17 cellular contexts compared by ENCODE assay signal in the genomic region with DNA sequence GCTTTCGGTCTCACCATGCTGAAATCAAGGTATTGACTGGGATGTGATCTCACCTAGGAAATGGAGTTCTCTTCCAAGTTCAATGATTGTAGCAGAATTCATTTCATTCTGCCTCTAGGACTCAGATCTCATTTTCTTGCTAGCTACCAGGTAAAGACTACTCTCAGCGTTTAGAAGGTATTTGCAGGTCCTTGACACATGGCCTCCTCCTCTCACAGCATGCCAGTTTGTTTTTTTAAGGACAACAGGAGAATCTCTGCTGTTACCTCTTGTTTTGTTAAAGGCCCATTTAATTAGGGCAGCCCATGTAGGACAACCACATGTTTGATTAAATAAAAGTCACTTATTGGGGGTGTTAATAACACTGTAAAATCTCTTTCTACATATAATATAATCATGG.
DNase-seq lines count a peak whose midpoint lies in the region; ATAC-seq, FAIRE-seq and TF ChIP-seq lines count a peak whose summit lies in the region.
"Had no signal": no experiment of that assay in that cellular context is flagged by ENCODE, and none has a peak within 500 bp of the region (broad histone marks: within the 10 kb centered on the region; RNA-seq: fewer than 3 reads in every experiment).

No MANE protein-coding gene starts in this region.

- H3K9me3 ChIP-seq in HepG2 (ENCODE audit: low read length) (no peaks in the 10 kb centered on the region), right lobe of liver (no peaks in the 10 kb centered on the region), GM12878 (replicated peaks; ENCODE audit: control insufficient read depth, insufficient read depth, low read length) (no peaks in the 10 kb centered on the region)
- H3K9me3 ChIP-seq: HAP-1 had no signal

- BruUV-seq in HepG2 (replicated peaks; lab: Mats Ljungman, UMichigan) (no TSS peak), GM12878 (replicated peaks; lab: Mats Ljungman, UMichigan) (no TSS peak)

- no peaks in the 10 kb centered on the region; a peak in 1 of 5 replicates for H3K27me3 ChIP-seq in HepG2 (ENCODE audit: control insufficient read depth in 1 of 2, insufficient read depth in 2 of 2, low read length in 2 of 2)
- no peaks in the 10 kb centered on the region for H3K27me3 ChIP-seq in right lobe of liver
- no peaks in the 10 kb centered on the region for H3K27me3 ChIP-seq in GM12878 (replicated peaks in 1 of 2; ENCODE audit: control insufficient read depth in 2 of 2, insufficient read depth in 2 of 2, low read length in 1 of 2)

- DNase-seq in HepG2 (ENCODE audit: low spot score), result no peak
- DNase-seq in right lobe of liver, result no peak
- DNase-seq in GM12878 (ENCODE audit: low read depth, low spot score), result no peak
- DNase-seq in left kidney (ENCODE audit: low read depth, low spot score), result peak; percentile 1
- no peak for DNase-seq in islet precursor cell
- DNase-seq: C1 segment of cervical spinal cord; CD4-positive, CD25-positive, alpha-beta regulatory T cell; CD8-positive, alpha-beta memory T cell; COR-L47; DMS 273 treated with DMSO at 0.1 percent for 48 hours; DMS53; DND-41; EL had no signal

- no peak for FAIRE-seq in HepG2 (lab: Jason Lieb, UNC)
- peak; percentile 27 for FAIRE-seq in GM12878 (lab: Jason Lieb, UNC)
- FAIRE-seq: GM12891 had no signal

- H3K27ac ChIP-seq in HepG2 (ENCODE audit: extremely low read length, insufficient read depth, low read length) (no peak overlapping the region), right lobe of liver (no peak overlapping the region), GM12878 (ENCODE audit: control insufficient read depth, insufficient read depth) (no peak overlapping the region)

- H3K4me3 ChIP-seq in HepG2 (replicated peaks in 1 of 3; ENCODE audit: insufficient read depth in 1 of 3, low read depth in 2 of 3, low read length in 3 of 3), result no peak overlapping the region
- no peak overlapping the region for H3K4me3 ChIP-seq in right lobe of liver
- no peak overlapping the region for H3K4me3 ChIP-seq in GM12878
- H3K4me3 ChIP-seq: HAP-1 had no signal

- H3K36me3 ChIP-seq in HepG2 (replicated peaks in 1 of 2; ENCODE audit: control insufficient read depth in 1 of 2, insufficient read depth in 2 of 2, low read length in 2 of 2), result no peaks in the 10 kb centered on the region
- H3K36me3 ChIP-seq in right lobe of liver, result no peaks in the 10 kb centered on the region
- H3K36me3 ChIP-seq in GM12878 (ENCODE audit: control insufficient read depth in 2 of 2, insufficient read depth in 2 of 2, low read length in 1 of 2), result no peaks in the 10 kb centered on the region
- H3K36me3 ChIP-seq: HAP-1 had no signal

- H3K4me1 ChIP-seq in HepG2 (ENCODE audit: insufficient read depth, low read length) (no peaks in the 10 kb centered on the region), right lobe of liver (no peaks in the 10 kb centered on the region), GM12878 (ENCODE audit: control insufficient read depth, insufficient read depth, low read length) (no peaks in the 10 kb centered on the region)
- H3K4me1 ChIP-seq: HAP-1 had no signal

- ATAC-seq in HepG2 (no peak), right lobe of liver (no peak), GM12878 (no peak), GM18873 (IDR thresholded peaks at IDR 0.05; ENCODE audit: low FRiP score, unreplicated experiment) (no peak)
- ATAC-seq in activated CD4-positive, CD25-positive, alpha-beta regulatory T cell treated with anti-CD3 and anti-CD28 coated beads, Interleukin-2, amount 50 U/mL, for 24 hours, result no peak

- SMC1A ChIA-PET in GM12878 (lab: Charles Lee; ENCODE audit: uncharacterized antibody, unreplicated experiment), result no interaction called here

- in situ Hi-C loops in HepG2 (cut with HindIII; ENCODE audit: extremely low pct_ligation_motif_present, low pct_unique_long_range_greater_than_20kb), result no loop called here
- in situ Hi-C loops in GM12878 (cut with MboI), result no loop called here

- TF ChIP-seq RAD21 in HepG2 (CRISPR knock-in tag; IDR thresholded peaks at IDR 0.05) (no peak), GM12878 (IDR thresholded peaks at IDR 0.05; ENCODE audit: insufficient read depth, low read depth, low read length) (no peak)

- CTCF ChIA-PET in HepG2 (lab: Yijun Ruan, JAX; ENCODE audit: low intra/inter-chr PET ratio, low total read pairs) (no interaction called here), GM12878 (lab: Yijun Ruan, JAX) (no interaction called here)

- H3K9ac ChIP-seq in HepG2 (ENCODE audit: insufficient read depth, low read depth, low read length), result no peak overlapping the region
- H3K9ac ChIP-seq in GM12878 (ENCODE audit: control insufficient read depth, insufficient read depth, low read length), result no peak overlapping the region

- TF ChIP-seq POLR2A in HepG2 (IDR thresholded peaks at IDR 0.05; ENCODE audit: insufficient read depth in 1 of 2, low read depth in 2 of 2, low read length in 2 of 2) (no peak), right lobe of liver (IDR thresholded peaks at IDR 0.05) (no peak), GM12878 (IDR thresholded peaks at IDR 0.05; ENCODE audit: low read depth, low read length) (no peak)

- H3K79me2 ChIP-seq in HepG2 (ENCODE audit: insufficient read depth, low read length), result no peaks in the 10 kb centered on the region
- no peaks in the 10 kb centered on the region for H3K79me2 ChIP-seq in GM12878 (ENCODE audit: control insufficient read depth, insufficient read depth, low read length)

- RAD21 ChIA-PET in GM12878 (lab: Charles Lee; ENCODE audit: unreplicated experiment), result no interaction called here

- H2AFZ ChIP-seq in HepG2 (ENCODE audit: low read length) (no peak overlapping the region), GM12878 (ENCODE audit: control insufficient read depth, low read depth, low read length) (no peak overlapping the region)

- H4K20me1 ChIP-seq in HepG2 (ENCODE audit: insufficient read depth, low read length), result no peaks in the 10 kb centered on the region
- H4K20me1 ChIP-seq in GM12878 (ENCODE audit: control insufficient read depth, insufficient read depth), result no peaks in the 10 kb centered on the region

- H3K4me2 ChIP-seq in HepG2 (ENCODE audit: low read depth, low read length) (no peak overlapping the region), GM12878 (ENCODE audit: control insufficient read depth, insufficient read depth) (no peak overlapping the region)

- intact Hi-C loops in HepG2 (cut with micrococcal nuclease; ENCODE audit: unreplicated experiment) (no loop called here), right lobe of liver (cut with DNase I) (no loop called here), GM12878 (cut with micrococcal nuclease; ENCODE audit: unreplicated experiment) (no loop called here)

- TF ChIP-seq EP300 in HepG2 (IDR thresholded peaks at IDR 0.05; ENCODE audit: low read depth in 2 of 2, low read length in 2 of 2) (no peak), HepG2 (CRISPR knock-in tag; IDR thresholded peaks at IDR 0.05; ENCODE audit: borderline replicate concordance) (no peak), GM12878 (IDR thresholded peaks at IDR 0.05; ENCODE audit: borderline replicate concordance in 1 of 2, control insufficient read depth in 1 of 2, low read depth in 2 of 2, low read length in 2 of 2) (no peak)

- WGBS in HepG2 (ENCODE audit: low lambda C conversion rate), result 2% methylated on average over 2 of the region's 2 CpGs
- WGBS in right lobe of liver (ENCODE audit: insufficient coverage, low coverage, low lambda C conversion rate, missing lambda C conversion rate), result 42% methylated on average over 2 of the region's 2 CpGs
- 0% methylated on average over 2 of the region's 2 CpGs for WGBS in GM12878 (ENCODE audit: insufficient coverage, insufficient replicate concordance, low lambda C conversion rate, missing lambda C conversion rate)

- TF ChIP-seq CTCF in HepG2 (CRISPR knock-in tag; IDR thresholded peaks at IDR 0.05) (no peak), right lobe of liver (IDR thresholded peaks at IDR 0.05) (no peak), GM12878 (IDR thresholded peaks at IDR 0.05 in 2 of 3, conservative IDR thresholded peaks at IDR 0.05 in 1 of 3; ENCODE audit: control insufficient read depth in 2 of 3, extremely low read depth in 1 of 3, insufficient read depth in 1 of 3, low read depth in 3 of 3, low read length in 3 of 3) (no peak)

- POLR2A ChIA-PET in HepG2 (lab: Yijun Ruan, JAX) (no interaction called here), GM12878 (lab: Charles Lee) (no interaction called here)

TF ChIP-seq in HepG2, 621 proteins besides CTCF, POLR2A, EP300 and RAD21 (continues in another document):
- peak; percentile 57 for TF ChIP-seq MNT (IDR thresholded peaks at IDR 0.05)

TF ChIP-seq in GM12878, 131 proteins besides CTCF, POLR2A, EP300 and RAD21:
- TF ChIP-seq SRF (IDR thresholded peaks at IDR 0.05; ENCODE audit: low read depth in 2 of 2, low read length in 2 of 2), result no peak
- TF ChIP-seq RUNX3 (IDR thresholded peaks at IDR 0.05; ENCODE audit: low read length), result no peak
- no peak for TF ChIP-seq SMAD1 (IDR thresholded peaks at IDR 0.05; ENCODE audit: low read depth, partially characterized antibody)
- no peak for TF ChIP-seq JUND (IDR thresholded peaks at IDR 0.05; ENCODE audit: low read depth, low read length)
- TF ChIP-seq ZBTB33 (IDR thresholded peaks at IDR 0.05), result no peak
- TF ChIP-seq ZBED1 (IDR thresholded peaks at IDR 0.05; ENCODE audit: borderline replicate concordance), result no peak
- TF ChIP-seq ZNF24 (IDR thresholded peaks at IDR 0.05), result no peak
- no peak for TF ChIP-seq ETV6 (conservative IDR thresholded peaks at IDR 0.05 in 1 of 2, IDR thresholded peaks at IDR 0.05 in 1 of 2; ENCODE audit: borderline replicate concordance in 1 of 2, low read depth in 1 of 2)
